ENCODE assay signal across 18 cellular contexts in the genomic region with DNA sequence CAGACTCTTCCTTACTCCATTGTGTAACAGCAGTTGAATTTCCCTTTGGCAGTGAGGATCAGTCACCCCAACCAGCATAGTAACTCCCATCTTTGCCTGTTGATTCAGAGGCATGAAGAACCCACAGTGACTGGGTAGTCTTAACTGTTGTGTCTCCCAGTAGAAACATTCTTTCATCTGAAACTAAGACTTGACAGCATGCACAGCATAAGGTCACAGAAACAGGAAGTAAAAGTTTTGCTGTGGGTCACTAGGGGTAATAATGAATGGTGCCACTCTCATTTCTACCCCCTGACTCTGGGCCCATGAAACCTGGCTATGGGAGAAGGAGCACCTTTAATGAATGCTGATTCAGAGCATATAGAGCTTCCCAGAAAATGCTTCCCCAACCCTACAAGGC. TPM values are rescaled to one million over a fixed set of nuclear protein-coding genes. Genes with fewer than 3 reads are reported as not detected.
DNase-seq lines count a peak whose midpoint lies in the region; ATAC-seq and TF ChIP-seq lines count a peak whose summit lies in the region.
"Had no signal": no experiment of that assay in that cellular context is flagged by ENCODE, and none has a peak within 500 bp of the region (broad histone marks: within the 10 kb centered on the region; RNA-seq: fewer than 3 reads in every experiment).

No MANE protein-coding gene starts in this region.

- peak; percentile 61 for ATAC-seq in GM19351 (IDR thresholded peaks at IDR 0.05; ENCODE audit: unreplicated experiment)
- ATAC-seq in HG02642 (IDR thresholded peaks at IDR 0.05; ENCODE audit: poor library complexity, unreplicated experiment), result peak; percentile 70
- peak; percentile 58 for ATAC-seq in HG03378 (IDR thresholded peaks at IDR 0.05; ENCODE audit: unreplicated experiment)
- no peak for ATAC-seq in omental fat pad (ENCODE audit: low FRiP score)
- ATAC-seq: effector memory CD8-positive, alpha-beta T cell; left ventricle myocardium superior; stimulated activated naive CD8-positive, alpha-beta T cell treated with anti-CD3 and anti-CD28 coated beads, Interleukin-15, Interleukin-2, amounts not matched to agents 100 U/mL and 50 U/mL, for 24 hours had no signal

- TF ChIP-seq CTCF in GM12865 (IDR thresholded peaks at IDR 0.05; ENCODE audit: insufficient read depth, low read depth, low read length, missing control alignments) (no peak), omental fat pad (IDR thresholded peaks at IDR 0.05) (no peak)

- DNase-seq in GM12865 (ENCODE audit: low read depth) (peak; percentile 87), SIG-M5 treated with dmso at 0.1 percent for 504 hours (lab: John Stamatoyannopoulos, UW; ENCODE audit: unreplicated experiment) (no peak), NCI-H1092 (lab: John Stamatoyannopoulos, UW) (no peak), NCI-H526 treated with DMSO at 0.1 percent for 48 hours (lab: John Stamatoyannopoulos, UW) (no peak), omental fat pad (ENCODE audit: low spot score) (no peak)
- DNase-seq: activated CD8-positive, alpha-beta memory T cell treated with anti-CD3 and anti-CD28 coated beads, Interleukin-2, amount 50 U/mL, for 4 hours; amniotic stem cell; DMS79 treated with DMSO at 0.1 percent for 48 hours; effector memory CD8-positive, alpha-beta T cell; IMR-90; left ventricle myocardium superior; stimulated activated CD4-positive, alpha-beta T cell treated with anti-CD3 and anti-CD28 coated beads, Interleukin-15, amount 100 ng/mL, for 24 hours; stimulated activated naive CD8-positive, alpha-beta T cell treated with anti-CD3 and anti-CD28 coated beads, Interleukin-15, Interleukin-2, amounts not matched to agents 100 U/mL and 50 U/mL, for 24 hours had no signal

- H3K4me3 ChIP-seq in GM12865 (ENCODE audit: low read depth, low read length), result peak overlapping the region; percentile 59

RNA-seq across cellular contexts. Expression of a gene that starts 8.3 kb away (rescaled TPM):
- not detected for total RNA-seq in omental fat pad
- total RNA-seq: glomerular endothelial cell, left ventricle myocardium superior, RPMI7951 had no signal

RNA-seq across cellular contexts. Expression of a gene that starts 23.6 kb away (rescaled TPM):
- 10 to 100 TPM; 36.1 to 51.5 (median 46.9) TPM for total RNA-seq in omental fat pad
